8 cellular contexts compared by ENCODE assay signal in genomic region chr13:48975926-48976676, GRCh38. TPM values are rescaled to one million over a fixed set of nuclear protein-coding genes. Genes with fewer than 3 reads are reported as not detected.
DNase-seq lines count a peak whose midpoint lies in the region; ATAC-seq and TF ChIP-seq lines count a peak whose summit lies in the region.

No MANE protein-coding gene starts in this region.

- peak overlapping the region; percentile 99 for H3K4me3 Mint-ChIP-seq in T-helper 1 cell treated with Interleukin-12 subunit alpha and Interleukin-12 subunit beta and Interleukin-4 antibody, amounts not matched to agents 30 μg/mL and 1 μg/mL, for 36 hours

- peak; percentile 80 to 92 (median 91) for DNase-seq in NCI-H1417 (lab: John Stamatoyannopoulos, UW)
- peak in 55 of 56 donors; percentile 26 to 88 (median 73) for DNase-seq in amygdala (lab: John Stamatoyannopoulos, UW)
- DNase-seq in right atrium auricular region (ENCODE audit: low spot score): peak; percentile 77
- peak; percentile 71 for DNase-seq in putamen (ENCODE audit: low spot score)
- peak; percentile 80 to 85 for DNase-seq in uterus

- intact Hi-C loops in uterus (cut with DNase I; ENCODE audit: low total_unique reads): no loop called here

- H3K36me3 ChIP-seq in right atrium auricular region (no peaks in the 10 kb centered on the region), uterus (no peaks in the 10 kb centered on the region)

- peaks cover 30% of the 10 kb centered on the region for H3K36me3 Mint-ChIP-seq in T-helper 1 cell treated with Interleukin-12 subunit alpha and Interleukin-12 subunit beta and Interleukin-4 antibody, amounts not matched to agents 30 μg/mL and 1 μg/mL, for 36 hours (ENCODE audit: low read depth)

- H3K9me3 Mint-ChIP-seq in T-helper 1 cell treated with Interleukin-12 subunit alpha and Interleukin-12 subunit beta and Interleukin-4 antibody, amounts not matched to agents 30 μg/mL and 1 μg/mL, for 36 hours: peaks cover 29% of the 10 kb centered on the region

- H3K27me3 ChIP-seq in right atrium auricular region (no peaks in the 10 kb centered on the region), uterus (no peaks in the 10 kb centered on the region)

- TF ChIP-seq POLR2A in GM15510 (IDR thresholded peaks at IDR 0.05; ENCODE audit: borderline replicate concordance, extremely low read depth, insufficient read length) (peak; percentile 59), uterus (IDR thresholded peaks at IDR 0.05) (peak; percentile 60 to 61)

- H3K9me3 ChIP-seq in right atrium auricular region: peaks cover 0 to 4% of the 10 kb centered on the region in 2 donors
- no peaks in the 10 kb centered on the region for H3K9me3 ChIP-seq in uterus

- H3K27ac Mint-ChIP-seq in T-helper 1 cell treated with Interleukin-12 subunit alpha and Interleukin-12 subunit beta and Interleukin-4 antibody, amounts not matched to agents 30 μg/mL and 1 μg/mL, for 36 hours: peak overlapping the region; percentile 100

- H3K27me3 Mint-ChIP-seq in T-helper 1 cell treated with Interleukin-12 subunit alpha and Interleukin-12 subunit beta and Interleukin-4 antibody, amounts not matched to agents 30 μg/mL and 1 μg/mL, for 36 hours (ENCODE audit: low read depth): peaks cover 5% of the 10 kb centered on the region

- peaks cover 28% of the 10 kb centered on the region for H3K4me1 Mint-ChIP-seq in T-helper 1 cell treated with Interleukin-12 subunit alpha and Interleukin-12 subunit beta and Interleukin-4 antibody, amounts not matched to agents 30 μg/mL and 1 μg/mL, for 36 hours (ENCODE audit: low read depth)

- ATAC-seq in HG02798 (IDR thresholded peaks at IDR 0.05; ENCODE audit: poor library complexity, unreplicated experiment): peak; percentile 71

- H3K4me3 ChIP-seq in right atrium auricular region: peak overlapping the region; percentile 76 to 81
- H3K4me3 ChIP-seq in uterus: peak overlapping the region; percentile 64 to 81

- H3K27ac ChIP-seq in right atrium auricular region (peak overlapping the region; percentile 98 to 100), uterus (peak overlapping the region; percentile 99 to 100)

- TF ChIP-seq CTCF in right atrium auricular region (IDR thresholded peaks at IDR 0.05) (peak in 1 of 2 donors; percentile 46), uterus (IDR thresholded peaks at IDR 0.05) (no peak)

- H3K4me1 ChIP-seq in right atrium auricular region (peaks cover 0 to 28% of the 10 kb centered on the region in 2 donors), uterus (no peaks in the 10 kb centered on the region)

RNA-seq across cellular contexts. Expression of gene FNDC3A, which starts 0.4 kb away (rescaled TPM):
- 10 to 100 TPM; 22.7 to 29.4 TPM for total RNA-seq in right atrium auricular region
- total RNA-seq in uterus: 100 to 1,000 TPM in 1 of 4 donors, 10 to 100 TPM in 3; 31.3 to 129 (median 69.9) TPM

Comparison
In these comparisons a context has a peak if more than half of its experiments do, and no peak if none do; other contexts are left out.
1. Peak in every context shown above with its lines: DNase-seq, ATAC-seq, H3K4me3 ChIP-seq and H3K27ac ChIP-seq.